In genomic region chr1:14844923-14845617, GRCh38 we compare ENCODE assay signal across 30 cellular contexts.
"Had no signal": no experiment of that assay in that cellular context is flagged by ENCODE, and none has a peak within 500 bp of the region (broad histone marks: within the 10 kb centered on the region; RNA-seq: fewer than 3 reads in every experiment).

No MANE protein-coding gene starts in this region.

- H3K27ac Mint-ChIP-seq: activated CD4-positive, alpha-beta memory T cell treated with anti-CD3 and anti-CD28 coated beads for 36 hours; activated CD4-positive, alpha-beta T cell treated with anti-CD3 and anti-CD28 coated beads for 36 hours; activated CD4-positive, alpha-beta T cell treated with anti-CD3 and anti-CD28 coated beads, Interleukin-2, amount 10 ng/mL, durations not matched to agents 24 days and 14 days; activated CD8-positive, alpha-beta memory T cell treated with anti-CD3 and anti-CD28 coated beads, Interleukin-2, amount 10 ng/mL, durations not matched to agents 7 days and 5 days; activated CD8-positive, alpha-beta T cell treated with anti-CD3 and anti-CD28 coated beads, Interleukin-2, amount 10 ng/mL, durations not matched to agents 7 days and 5 days; activated naive CD4-positive, alpha-beta T cell treated with anti-CD3 and anti-CD28 coated beads for 36 hours; activated naive CD4-positive, alpha-beta T cell treated with anti-CD3 and anti-CD28 coated beads, Interleukin-2, amount 50 U/mL, for 24 hours; activated naive CD8-positive, alpha-beta T cell treated with anti-CD3 and anti-CD28 coated beads for 36 hours; activated naive CD8-positive, alpha-beta T cell treated with anti-CD3 and anti-CD28 coated beads, Interleukin-2, amount 50 U/mL, for 24 hours; activated T-helper 1 cell treated with anti-CD3 and anti-CD28 coated beads, Interleukin-12 subunit alpha, Interleukin-12 subunit beta, Interleukin-2, Interleukin-4 antibody, amounts not matched to agents 30 ng/mL and 10 ng/mL and 1 ng/mL, durations not matched to agents 14 hours and 24 hours and 36 hours; activated T-helper 2 cell treated with anti-CD3 and anti-CD28 coated beads, Interferon-gamma antibody, Interleukin-2, Interleukin-4, amounts not matched to agents 10 μg/mL and 5 μg/mL and 100 μg/mL, durations not matched to agents 14 hours and 24 hours and 36 hours; endodermal cell had no signal

- H3K4me1 Mint-ChIP-seq: activated CD4-positive, alpha-beta T cell treated with anti-CD3 and anti-CD28 coated beads for 36 hours; activated CD4-positive, alpha-beta T cell treated with anti-CD3 and anti-CD28 coated beads, Interleukin-2, amount 10 ng/mL, durations not matched to agents 24 days and 14 days; activated CD8-positive, alpha-beta memory T cell treated with anti-CD3 and anti-CD28 coated beads, Interleukin-2, amount 10 ng/mL, durations not matched to agents 7 days and 5 days; activated naive CD4-positive, alpha-beta T cell treated with anti-CD3 and anti-CD28 coated beads, Interleukin-2, amount 50 U/mL, for 24 hours; activated naive CD8-positive, alpha-beta T cell treated with anti-CD3 and anti-CD28 coated beads for 36 hours; activated naive CD8-positive, alpha-beta T cell treated with anti-CD3 and anti-CD28 coated beads, Interleukin-2, amount 50 U/mL, for 24 hours; endodermal cell had no signal

- ATAC-seq: activated CD4-positive, alpha-beta T cell treated with anti-CD3 and anti-CD28 coated beads for 36 hours; activated CD8-positive, alpha-beta memory T cell treated with anti-CD3 and anti-CD28 coated beads, Interleukin-2, amount 10 ng/mL, durations not matched to agents 7 days and 5 days; activated CD8-positive, alpha-beta T cell treated with anti-CD3 and anti-CD28 coated beads, Interleukin-2, amount 10 ng/mL, durations not matched to agents 7 days and 5 days; activated naive CD8-positive, alpha-beta T cell treated with anti-CD3 and anti-CD28 coated beads, Interleukin-2, amount 50 U/mL, for 24 hours; body of pancreas; esophagus mucosa had no signal

- H3K27me3 ChIP-seq: adrenal gland, body of pancreas, colonic mucosa had no signal

- H3K36me3 Mint-ChIP-seq: activated CD8-positive, alpha-beta memory T cell treated with anti-CD3 and anti-CD28 coated beads, Interleukin-2, amount 10 ng/mL, durations not matched to agents 7 days and 5 days had no signal

- H3K9me3 ChIP-seq: colonic mucosa had no signal

- H3K27ac ChIP-seq: adrenal gland, body of pancreas, colonic mucosa had no signal

- H3K4me3 Mint-ChIP-seq: activated CD4-positive, alpha-beta memory T cell treated with anti-CD3 and anti-CD28 coated beads for 36 hours; activated CD4-positive, alpha-beta T cell treated with anti-CD3 and anti-CD28 coated beads for 36 hours; activated CD4-positive, alpha-beta T cell treated with anti-CD3 and anti-CD28 coated beads, Interleukin-2, amount 10 ng/mL, durations not matched to agents 24 days and 14 days; activated CD8-positive, alpha-beta memory T cell treated with anti-CD3 and anti-CD28 coated beads, Interleukin-2, amount 10 ng/mL, durations not matched to agents 7 days and 5 days; activated CD8-positive, alpha-beta T cell treated with anti-CD3 and anti-CD28 coated beads, Interleukin-2, amount 10 ng/mL, durations not matched to agents 7 days and 5 days; activated naive CD4-positive, alpha-beta T cell treated with anti-CD3 and anti-CD28 coated beads for 36 hours; activated naive CD4-positive, alpha-beta T cell treated with anti-CD3 and anti-CD28 coated beads, Interleukin-2, amount 50 U/mL, for 24 hours; activated naive CD8-positive, alpha-beta T cell treated with anti-CD3 and anti-CD28 coated beads for 36 hours; activated naive CD8-positive, alpha-beta T cell treated with anti-CD3 and anti-CD28 coated beads, Interleukin-2, amount 50 U/mL, for 24 hours; activated T-helper 1 cell treated with anti-CD3 and anti-CD28 coated beads, Interleukin-12 subunit alpha, Interleukin-12 subunit beta, Interleukin-2, Interleukin-4 antibody, amounts not matched to agents 30 ng/mL and 10 ng/mL and 1 ng/mL, durations not matched to agents 14 hours and 24 hours and 36 hours; endodermal cell had no signal

- H3K4me3 ChIP-seq: adrenal gland, body of pancreas, colonic mucosa had no signal

- H3K27me3 Mint-ChIP-seq: activated CD4-positive, alpha-beta T cell treated with anti-CD3 and anti-CD28 coated beads, Interleukin-2, amount 10 ng/mL, durations not matched to agents 24 days and 14 days; activated CD8-positive, alpha-beta memory T cell treated with anti-CD3 and anti-CD28 coated beads, Interleukin-2, amount 10 ng/mL, durations not matched to agents 7 days and 5 days had no signal

- H3K36me3 ChIP-seq: adrenal gland, colonic mucosa had no signal

- H3K4me1 ChIP-seq: adrenal gland, colonic mucosa had no signal

- DNase-seq: activated CD4-positive, alpha-beta memory T cell treated with anti-CD3 and anti-CD28 coated beads for 36 hours; activated CD4-positive, alpha-beta T cell treated with anti-CD3 and anti-CD28 coated beads for 36 hours; activated CD4-positive, alpha-beta T cell treated with anti-CD3 and anti-CD28 coated beads, Interleukin-2, amount 10 ng/mL, durations not matched to agents 24 days and 14 days; activated CD4-positive, CD25-positive, alpha-beta regulatory T cell; activated CD4-positive, CD25-positive, alpha-beta regulatory T cell treated with anti-CD3 and anti-CD28 coated beads, Interleukin-2, amount 50 U/mL, for 72 hours; activated CD8-positive, alpha-beta memory T cell treated with anti-CD3 and anti-CD28 coated beads, Interleukin-2, amount 10 ng/mL, durations not matched to agents 7 days and 5 days; activated CD8-positive, alpha-beta memory T cell treated with anti-CD3 and anti-CD28 coated beads, Interleukin-2, amount 50 U/mL, for 4 hours; activated CD8-positive, alpha-beta T cell treated with anti-CD3 and anti-CD28 coated beads, Interleukin-2, amount 10 ng/mL, durations not matched to agents 7 days and 5 days; activated effector memory CD4-positive, alpha-beta T cell treated with anti-CD3 and anti-CD28 coated beads, Interleukin-2, amount 50 U/mL, for 16 hours; activated naive CD4-positive, alpha-beta T cell treated with anti-CD3 and anti-CD28 coated beads for 36 hours; activated naive CD8-positive, alpha-beta T cell treated with anti-CD3 and anti-CD28 coated beads for 36 hours; activated naive CD8-positive, alpha-beta T cell treated with anti-CD3 and anti-CD28 coated beads, Interleukin-2, amount 50 U/mL, for 24 hours; activated T-cell treated with anti-CD3 and anti-CD28 coated beads, Interleukin-2, amount 50 U/mL, for 1 hour; activated T-cell treated with anti-CD3 and anti-CD28 coated beads, Interleukin-2, amount 50 U/mL, for 48 hours; adrenal gland; amygdala; aorta; body of pancreas; central memory CD4-positive, alpha-beta T cell; cerebellar nuclear complex; colonic mucosa; effector CD8-positive, alpha-beta T cell; endodermal cell; foreskin fibroblast; head of caudate nucleus; T-helper 2 cell had no signal
